In the genomic region with DNA sequence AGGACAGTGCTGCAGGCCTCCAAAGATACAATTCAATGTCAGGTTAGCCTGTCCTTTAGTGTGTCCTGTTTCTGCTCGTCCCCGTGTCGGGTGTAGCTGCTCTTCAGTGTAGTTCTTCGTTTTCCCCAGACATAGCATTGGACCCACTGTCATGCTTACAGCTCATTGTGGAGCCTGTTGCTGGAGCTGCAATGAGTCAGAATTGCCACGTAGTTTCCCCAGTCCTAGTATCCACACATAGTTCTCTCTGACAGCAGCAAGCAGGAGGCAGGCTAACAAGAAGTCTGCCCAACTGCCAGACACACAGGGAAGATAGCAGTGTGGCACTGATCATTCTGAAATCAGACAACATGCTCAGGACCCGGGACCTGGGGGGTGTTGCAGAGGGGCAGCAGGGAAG, we compare ENCODE assay signal across 12 cellular contexts. TPM values are rescaled to one million over a fixed set of nuclear protein-coding genes. Genes with fewer than 3 reads are reported as not detected.
DNase-seq lines count a peak whose midpoint lies in the region; ATAC-seq and TF ChIP-seq lines count a peak whose summit lies in the region.
"Had no signal": no experiment of that assay in that cellular context is flagged by ENCODE, and none has a peak within 500 bp of the region (broad histone marks: within the 10 kb centered on the region; RNA-seq: fewer than 3 reads in every experiment).

No MANE protein-coding gene starts in this region.

- no peak overlapping the region for H3K4me3 Mint-ChIP-seq in CD4-positive, alpha-beta T cell

- no peak overlapping the region for H2AFZ ChIP-seq in hepatocyte

- peaks cover 21% of the 10 kb centered on the region for H3K36me3 Mint-ChIP-seq in CD4-positive, alpha-beta T cell (ENCODE audit: low read depth)

- H3K36me3 ChIP-seq in ascending aorta (no peaks in the 10 kb centered on the region), hepatocyte (replicated peaks; ENCODE audit: insufficient read depth, low read depth) (no peaks in the 10 kb centered on the region)

- H3K27me3 ChIP-seq in ascending aorta (no peaks in the 10 kb centered on the region), hepatocyte (no peaks in the 10 kb centered on the region)
- H3K27me3 ChIP-seq in CD4-positive, alpha-beta T cell (ENCODE audit: control insufficient read depth, insufficient read depth, low read length), result no peaks in the 10 kb centered on the region

- ATAC-seq in CD4-positive, alpha-beta T cell (ENCODE audit: poor library complexity), result no peak
- no peak for ATAC-seq in HG02588 (IDR thresholded peaks at IDR 0.05; ENCODE audit: unreplicated experiment)
- ATAC-seq: Panc1 had no signal

- intact Hi-C loops in ascending aorta (cut with DNase I), result loop anchor here (5.0 kb wide), 1 partner anchor 50 kb away; the partner anchor contains the start of genes FANCB and MOSPD2
- intact Hi-C loops in CD4-positive, alpha-beta T cell (cut with DNase I, micrococcal nuclease), result no loop called here

- H3K4me1 Mint-ChIP-seq in CD4-positive, alpha-beta T cell (ENCODE audit: low read depth), result no peaks in the 10 kb centered on the region

- 66% methylated on average over 6 of the region's 6 CpGs for WGBS in hepatocyte (ENCODE audit: low lambda C conversion rate, missing lambda C conversion rate)

- no peak overlapping the region for H3K27ac Mint-ChIP-seq in CD4-positive, alpha-beta T cell

- H3K4me1 ChIP-seq in ascending aorta, result no peaks in the 10 kb centered on the region
- no peaks in the 10 kb centered on the region for H3K4me1 ChIP-seq in hepatocyte (ENCODE audit: insufficient read depth)

- no peak for TF ChIP-seq CTCF in ascending aorta (IDR thresholded peaks at IDR 0.05)
- TF ChIP-seq CTCF in hepatocyte (IDR thresholded peaks at IDR 0.05; ENCODE audit: poor library complexity), result no peak
- no peak for TF ChIP-seq CTCF in CD4-positive, alpha-beta T cell (IDR thresholded peaks at IDR 0.05)

- peak; percentile 63 for DNase-seq in AG08396 (ENCODE audit: low spot score)
- DNase-seq in HCEC 1CT, result peak; percentile 75
- DNase-seq in ascending aorta (ENCODE audit: low spot score in 2 of 2), result no peak
- peak; percentile 28 for DNase-seq in hepatocyte (ENCODE audit: low spot score)
- no peak for DNase-seq in CD4-positive, alpha-beta T cell
- DNase-seq in 8988T, result no peak
- DNase-seq in putamen (ENCODE audit: low spot score), result no peak
- DNase-seq: Calu3, caudate nucleus, occipital lobe had no signal

- no peak overlapping the region for H3K4me3 ChIP-seq in ascending aorta
- H3K4me3 ChIP-seq in hepatocyte, result no peak overlapping the region

- no peaks in the 10 kb centered on the region for H3K27me3 Mint-ChIP-seq in CD4-positive, alpha-beta T cell

- H4K20me1 ChIP-seq in hepatocyte (ENCODE audit: insufficient read depth, poor library complexity, severe bottlenecking), result no peaks in the 10 kb centered on the region

- H3K27ac ChIP-seq in ascending aorta, result peak overlapping the region; percentile 32 to 59
- no peak overlapping the region for H3K27ac ChIP-seq in hepatocyte
- no peak overlapping the region for H3K27ac ChIP-seq in CD4-positive, alpha-beta T cell (ENCODE audit: low read depth, low read length)

- H3K9me2 ChIP-seq in hepatocyte (replicated peaks; ENCODE audit: insufficient read depth), result no peaks in the 10 kb centered on the region

- POLR2A ChIA-PET in CD4-positive, alpha-beta T cell (lab: Charles Lee), result no interaction called here

- H3K9me3 Mint-ChIP-seq in CD4-positive, alpha-beta T cell, result no peaks in the 10 kb centered on the region

- no peaks in the 10 kb centered on the region for H3K79me2 ChIP-seq in hepatocyte

- no peak overlapping the region for H3K4me2 ChIP-seq in hepatocyte

- CTCF ChIA-PET in CD4-positive, alpha-beta T cell (lab: Charles Lee), result no interaction called here

- no peaks in the 10 kb centered on the region for H3K9me3 ChIP-seq in ascending aorta
- H3K9me3 ChIP-seq in hepatocyte (ENCODE audit: low read depth), result no peaks in the 10 kb centered on the region
- H3K9me3 ChIP-seq in CD4-positive, alpha-beta T cell (ENCODE audit: control insufficient read depth, low read length), result no peaks in the 10 kb centered on the region

RNA-seq across cellular contexts. Expression of gene MOSPD2, which starts 49.2 kb away (rescaled TPM):
- total RNA-seq in ascending aorta (15.0 TPM), hepatocyte (19.5 and 21.1 TPM in 2 replicates)
- 8.2 and 11.5 TPM in 2 replicates for polyA plus RNA-seq in hepatocyte
- total RNA-seq in CD4-positive, alpha-beta T cell, result 1 to 10 TPM; 6.4 to 6.8 TPM

RNA-seq across cellular contexts. Expression of gene FANCB, which starts 49.6 kb away (rescaled TPM):
- total RNA-seq in ascending aorta (not detected), hepatocyte (1.9 and 2.9 TPM in 2 replicates)
- 0.89 and 2.7 TPM in 2 replicates for polyA plus RNA-seq in hepatocyte
- 1 to 10 TPM; 1.5 to 1.6 TPM for total RNA-seq in CD4-positive, alpha-beta T cell

Comparison
In these comparisons a context has a peak if more than half of its experiments do, and no peak if none do; other contexts are left out.
1. DNase-seq: peak in AG08396 (single experiment), HCEC 1CT (single experiment) and hepatocyte (single experiment); none in ascending aorta (0 of 2), CD4-positive, alpha-beta T cell (0 of 10), 8988T (single experiment) and putamen (single experiment).
2. H3K27ac ChIP-seq: peak in ascending aorta (2 of 2); none in hepatocyte (single experiment) and CD4-positive, alpha-beta T cell (single experiment).